In genomic region chr9:113416149-113416726, GRCh38 we compare ENCODE assay signal across 12 cellular contexts. TPM values are rescaled to one million over a fixed set of nuclear protein-coding genes. Genes with fewer than 3 reads are reported as not detected.
A peak's percentile ranks its signal among the peaks of the same experiment; 100 is the strongest.
DNase-seq lines count a peak whose midpoint lies in the region; ATAC-seq, FAIRE-seq and TF ChIP-seq lines count a peak whose summit lies in the region.
"Had no signal": no experiment of that assay in that cellular context is flagged by ENCODE, and none has a peak within 500 bp of the region (broad histone marks: within the 10 kb centered on the region; RNA-seq: fewer than 3 reads in every experiment).

No MANE protein-coding gene starts in this region.

- TF ChIP-seq POLR2A in K562 (conservative IDR thresholded peaks at IDR 0.05) = no peak

- no peaks in the 10 kb centered on the region for H3K9me3 ChIP-seq in K562 (replicated peaks; ENCODE audit: control insufficient read depth, insufficient read depth, low read depth, low read length)

- H3K4me1 Mint-ChIP-seq in activated CD4-positive, alpha-beta memory T cell treated with anti-CD3 and anti-CD28 coated beads for 36 hours (ENCODE audit: low read depth) = peaks cover 7% of the 10 kb centered on the region
- H3K4me1 Mint-ChIP-seq: stimulated activated naive CD8-positive, alpha-beta T cell treated with anti-CD3 and anti-CD28 coated beads, Interleukin-15, amount 100 ng/mL, for 72 hours had no signal

- no peaks in the 10 kb centered on the region for H3K79me2 ChIP-seq in K562 (ENCODE audit: control insufficient read depth, insufficient read depth, low read length)
- H3K79me2 ChIP-seq: parathyroid adenoma had no signal

- no peaks in the 10 kb centered on the region for H3K27me3 ChIP-seq in K562 (ENCODE audit: control insufficient read depth in 2 of 2, insufficient read depth in 2 of 2, low read length in 2 of 2)

- H3K27ac ChIP-seq in K562 (ENCODE audit: extremely low read depth, low read depth, low read length) = no peak overlapping the region
- H3K27ac ChIP-seq: parathyroid adenoma had no signal

- H3K36me3 Mint-ChIP-seq in activated CD4-positive, alpha-beta memory T cell treated with anti-CD3 and anti-CD28 coated beads for 36 hours = no peaks in the 10 kb centered on the region

- peak; percentile 65 for DNase-seq in GM13976 (ENCODE audit: low spot score)
- DNase-seq in K562 (ENCODE audit: extremely low read depth in 1 of 4, low spot score in 3 of 4) = peak in 1 of 4 experiments; percentile 20
- DNase-seq in DMS153 (lab: John Stamatoyannopoulos, UW) = no peak
- DNase-seq in activated CD4-positive, alpha-beta memory T cell treated with anti-CD3 and anti-CD28 coated beads for 36 hours = no peak
- no peak for DNase-seq in activated naive CD4-positive, alpha-beta T cell treated with Interleukin-2 at 50 U/mL for 16 hours
- no peak for DNase-seq in HPDE6-E6E7 (ENCODE audit: extremely low spot score)
- DNase-seq: amniotic stem cell; glutamatergic neuron; stimulated activated naive CD8-positive, alpha-beta T cell treated with anti-CD3 and anti-CD28 coated beads, Interleukin-15, amount 100 ng/mL, for 72 hours had no signal

- TF ChIP-seq EP300 in K562 (IDR thresholded peaks at IDR 0.05; ENCODE audit: low read length) = no peak

- H3K4me2 ChIP-seq in K562 (ENCODE audit: insufficient read depth, low read length) = no peak overlapping the region

- H3K36me3 ChIP-seq in K562 (ENCODE audit: control insufficient read depth, insufficient read depth, low read length) = no peaks in the 10 kb centered on the region

- H2AFZ ChIP-seq in K562 (ENCODE audit: low read depth, low read length) = peak overlapping the region; percentile 77
- H2AFZ ChIP-seq: parathyroid adenoma had no signal

- no peak overlapping the region for H3K4me3 Mint-ChIP-seq in activated CD4-positive, alpha-beta memory T cell treated with anti-CD3 and anti-CD28 coated beads for 36 hours
- H3K4me3 Mint-ChIP-seq: stimulated activated naive CD8-positive, alpha-beta T cell treated with anti-CD3 and anti-CD28 coated beads, Interleukin-15, amount 100 ng/mL, for 72 hours had no signal

- peak; percentile 91 for ATAC-seq in GM21360 (IDR thresholded peaks at IDR 0.05; ENCODE audit: unreplicated experiment)
- ATAC-seq in HG03139 (IDR thresholded peaks at IDR 0.05; ENCODE audit: unreplicated experiment) = peak; percentile 92
- ATAC-seq in K562 = peak; percentile 63
- ATAC-seq: stimulated activated naive CD8-positive, alpha-beta T cell treated with anti-CD3 and anti-CD28 coated beads, Interleukin-15, amount 100 ng/mL, for 72 hours had no signal

- POLR2A ChIA-PET in K562 (lab: Yijun Ruan, JAX) = interaction anchor here (1.2 kb wide), 1 partner anchor 39 kb away, joined by 3 read pairs; no protein-coding TSS in a partner anchor
- POLR2A ChIA-PET in activated CD4-positive, alpha-beta memory T cell treated with anti-CD3 and anti-CD28 coated beads for 36 hours (lab: Charles Lee) = no interaction called here

- CTCF ChIA-PET in K562 (lab: Yijun Ruan, JAX; ENCODE audit: low intra/inter-chr PET ratio) = no interaction called here
- CTCF ChIA-PET in activated CD4-positive, alpha-beta memory T cell treated with anti-CD3 and anti-CD28 coated beads for 36 hours (lab: Charles Lee) = interaction anchor here (1.3 kb wide), 1 partner anchor 239 kb away, joined by 4 read pairs; no protein-coding TSS in a partner anchor

- H3K4me3 ChIP-seq in K562 = no peak overlapping the region

- WGBS in K562 (ENCODE audit: insufficient coverage, low coverage, missing lambda C conversion rate) = 34% methylated on average over 3 of the region's 3 CpGs

- no peak overlapping the region for H3K9ac ChIP-seq in K562 (ENCODE audit: insufficient read depth in 1 of 2, low read depth in 2 of 2, low read length in 2 of 2)
- H3K9ac ChIP-seq: parathyroid adenoma had no signal

- no peaks in the 10 kb centered on the region for H4K20me1 ChIP-seq in K562 (replicated peaks; ENCODE audit: control insufficient read depth, insufficient read depth, low read length)

- no peaks in the 10 kb centered on the region for H3K27me3 Mint-ChIP-seq in activated CD4-positive, alpha-beta memory T cell treated with anti-CD3 and anti-CD28 coated beads for 36 hours
- H3K27me3 Mint-ChIP-seq: stimulated activated naive CD8-positive, alpha-beta T cell treated with anti-CD3 and anti-CD28 coated beads, Interleukin-15, amount 100 ng/mL, for 72 hours had no signal

- H3K4me1 ChIP-seq in K562 (replicated peaks in 1 of 2; ENCODE audit: control insufficient read depth in 2 of 2, insufficient read depth in 2 of 2, low read length in 2 of 2) = peaks cover 5 to 6% of the 10 kb centered on the region in 2 experiments; a peak in 2 of 5 replicates
- H3K4me1 ChIP-seq: parathyroid adenoma had no signal

- TF ChIP-seq RAD21 in K562 (CRISPR knock-in tag; conservative IDR thresholded peaks at IDR 0.05 in 1 of 2, IDR thresholded peaks at IDR 0.05 in 1 of 2) = no peak

- no peak overlapping the region for H3K27ac Mint-ChIP-seq in activated CD4-positive, alpha-beta memory T cell treated with anti-CD3 and anti-CD28 coated beads for 36 hours
- H3K27ac Mint-ChIP-seq: stimulated activated naive CD8-positive, alpha-beta T cell treated with anti-CD3 and anti-CD28 coated beads, Interleukin-15, amount 100 ng/mL, for 72 hours had no signal

- H3K9me1 ChIP-seq in K562 (ENCODE audit: control insufficient read depth, insufficient read depth, low read length) = no peaks in the 10 kb centered on the region

- intact Hi-C loops in K562 (cut with micrococcal nuclease) = no loop called here
- intact Hi-C loops in activated CD4-positive, alpha-beta memory T cell treated with anti-CD3 and anti-CD28 coated beads for 36 hours (cut with micrococcal nuclease) = no loop called here

- FAIRE-seq in K562 (lab: Jason Lieb, UNC) = peak; percentile 35

- TF ChIP-seq CTCF in GM13976 (IDR thresholded peaks at IDR 0.05; ENCODE audit: borderline replicate concordance, control extremely low read depth, extremely low read depth, insufficient read depth, missing control alignments) (no peak), K562 (IDR thresholded peaks at IDR 0.05 in 2 of 3, conservative IDR thresholded peaks at IDR 0.05 in 1 of 3; ENCODE audit: insufficient read depth in 2 of 3, low read depth in 1 of 3, low read length in 3 of 3) (no peak)

- BruUV-seq in K562 (replicated peaks; lab: Mats Ljungman, UMichigan) = no TSS peak

- no peaks in the 10 kb centered on the region for H3K9me3 Mint-ChIP-seq in activated CD4-positive, alpha-beta memory T cell treated with anti-CD3 and anti-CD28 coated beads for 36 hours
- H3K9me3 Mint-ChIP-seq: stimulated activated naive CD8-positive, alpha-beta T cell treated with anti-CD3 and anti-CD28 coated beads, Interleukin-15, amount 100 ng/mL, for 72 hours had no signal

- in situ Hi-C loops in GM13976 (cut with MboI; ENCODE audit: low sequenced_read_pairs, unreplicated experiment) (no loop called here), K562 (cut with MboI) (no loop called here)

RNA-seq across cellular contexts. Expression of gene C9orf43, which starts 5.7 kb away (rescaled TPM):
- 0.81 and 1.0 TPM in 2 replicates for total RNA-seq in K562 (2011; cell fraction: chromatin; rRNA removed; ENCODE audit: low replicate concordance)
- total RNA-seq in K562 (2011; cell fraction: nucleolus; rRNA removed) = 0.66 and 0.83 TPM in 2 replicates
- 1.4 and 3.1 TPM in 2 replicates for total RNA-seq in K562 (2011; cell fraction: nucleoplasm; rRNA removed)
- total RNA-seq in K562 (2014; rRNA removed) = 0.27 and 0.49 TPM in 2 replicates
- 0.29 and 0.33 TPM in 2 replicates for total RNA-seq in K562 (2014; rRNA removed; fragmentation: Illumina TruSeq; extraction: Trizol)
- 0.38 and 0.58 TPM in 2 replicates for total RNA-seq in K562 (2015; rRNA removed; fragmentation: Illumina TruSeq; extraction: Trizol)
- 0.27 and 0.63 TPM in 2 replicates for total RNA-seq in K562 (2021)
- polyA plus RNA-seq in K562 (2011; rRNA removed) = 0.19 and 0.33 TPM in 2 replicates
- 0.12 and 0.27 TPM in 2 replicates for polyA plus RNA-seq in K562 (2011; cell fraction: cytosol; rRNA removed)
- 0.18 and 0.32 TPM in 2 replicates for polyA plus RNA-seq in K562 (2011; cell fraction: nucleus; rRNA removed)
- 0.18 and 0.44 TPM in 2 replicates for polyA plus RNA-seq in K562 (2012)
- polyA plus RNA-seq in K562 (2014; fragmentation: Illumina TruSeq; extraction: Trizol) = 0.28 and 0.48 TPM in 2 replicates
- under 1 TPM; 0.21 to 0.31 TPM for polyA plus RNA-seq in K562 (2014; fragmentation: Nextera tagmentation; extraction: Ambion mirVana)
- polyA plus RNA-seq in K562 (2014; rRNA removed) = 0.45 and 1.1 TPM in 2 replicates
- polyA minus RNA-seq in K562 (2011; rRNA and poly(A)+ RNA removed) = 0.72 and 0.74 TPM in 2 replicates
- not detected in 2 replicates for polyA minus RNA-seq in K562 (2011; cell fraction: cytosol; rRNA and poly(A)+ RNA removed)
- 0.81 and 0.89 TPM in 2 replicates for polyA minus RNA-seq in K562 (2011; cell fraction: nucleus; rRNA and poly(A)+ RNA removed)
- total RNA-seq in activated CD4-positive, alpha-beta memory T cell treated with anti-CD3 and anti-CD28 coated beads for 36 hours = under 1 TPM; 0.65 to 0.81 TPM

RNA-seq across cellular contexts. Expression of gene POLE3, which starts 5.8 kb away (rescaled TPM):
- 30.9 and 38.3 TPM in 2 replicates for total RNA-seq in K562 (2011; cell fraction: chromatin; rRNA removed; ENCODE audit: low replicate concordance)
- total RNA-seq in K562 (2011; cell fraction: nucleolus; rRNA removed) = 28.6 and 39.2 TPM in 2 replicates
- total RNA-seq in K562 (2011; cell fraction: nucleoplasm; rRNA removed) = 44.4 and 64.5 TPM in 2 replicates
- 96.6 and 116 TPM in 2 replicates for total RNA-seq in K562 (2014; rRNA removed)
- 124 and 137 TPM in 2 replicates for total RNA-seq in K562 (2014; rRNA removed; fragmentation: Illumina TruSeq; extraction: Trizol)
- total RNA-seq in K562 (2015; rRNA removed; fragmentation: Illumina TruSeq; extraction: Trizol) = 148 and 155 TPM in 2 replicates
- total RNA-seq in K562 (2021) = 91.5 and 95.7 TPM in 2 replicates
- polyA plus RNA-seq in K562 (2011; rRNA removed) = 116 and 163 TPM in 2 replicates
- polyA plus RNA-seq in K562 (2011; cell fraction: cytosol; rRNA removed) = 85.5 and 134 TPM in 2 replicates
- polyA plus RNA-seq in K562 (2011; cell fraction: nucleus; rRNA removed) = 69.3 and 73.0 TPM in 2 replicates
- 75.7 and 93.0 TPM in 2 replicates for polyA plus RNA-seq in K562 (2012)
- 159 and 179 TPM in 2 replicates for polyA plus RNA-seq in K562 (2014; fragmentation: Illumina TruSeq; extraction: Trizol)
- polyA plus RNA-seq in K562 (2014; fragmentation: Nextera tagmentation; extraction: Ambion mirVana) = 100 to 1,000 TPM in 1 of 2 experiments, 10 to 100 TPM in 1; 52.6 to 110 TPM
- 102 and 115 TPM in 2 replicates for polyA plus RNA-seq in K562 (2014; rRNA removed)
- polyA minus RNA-seq in K562 (2011; rRNA and poly(A)+ RNA removed) = 78.4 and 89.9 TPM in 2 replicates
- 24.5 and 35.2 TPM in 2 replicates for polyA minus RNA-seq in K562 (2011; cell fraction: cytosol; rRNA and poly(A)+ RNA removed)
- 11.8 and 21.7 TPM in 2 replicates for polyA minus RNA-seq in K562 (2011; cell fraction: nucleus; rRNA and poly(A)+ RNA removed)
- 10 to 100 TPM; 44.3 to 45.0 TPM for total RNA-seq in activated CD4-positive, alpha-beta memory T cell treated with anti-CD3 and anti-CD28 coated beads for 36 hours

RNA-seq across cellular contexts. Expression of gene ALAD, which starts 15.2 kb away (rescaled TPM):
- 27.4 and 37.9 TPM in 2 replicates for total RNA-seq in K562 (2011; cell fraction: chromatin; rRNA removed; ENCODE audit: low replicate concordance)
- 14.2 and 19.7 TPM in 2 replicates for total RNA-seq in K562 (2011; cell fraction: nucleolus; rRNA removed)
- total RNA-seq in K562 (2011; cell fraction: nucleoplasm; rRNA removed) = 22.7 and 30.5 TPM in 2 replicates
- total RNA-seq in K562 (2014; rRNA removed) = 6.8 and 7.4 TPM in 2 replicates
- total RNA-seq in K562 (2014; rRNA removed; fragmentation: Illumina TruSeq; extraction: Trizol) = 5.6 and 6.5 TPM in 2 replicates
- total RNA-seq in K562 (2015; rRNA removed; fragmentation: Illumina TruSeq; extraction: Trizol) = 10.8 and 11.4 TPM in 2 replicates
- 10.8 and 11.4 TPM in 2 replicates for total RNA-seq in K562 (2021)
- polyA plus RNA-seq in K562 (2011; rRNA removed) = 6.1 and 7.4 TPM in 2 replicates
- 4.6 and 4.7 TPM in 2 replicates for polyA plus RNA-seq in K562 (2011; cell fraction: cytosol; rRNA removed)
- polyA plus RNA-seq in K562 (2011; cell fraction: nucleus; rRNA removed) = 24.7 and 38.2 TPM in 2 replicates
- polyA plus RNA-seq in K562 (2012) = 17.4 and 28.3 TPM in 2 replicates
- polyA plus RNA-seq in K562 (2014; fragmentation: Illumina TruSeq; extraction: Trizol) = 12.7 and 12.8 TPM in 2 replicates
- 1 to 10 TPM; 1.3 to 2.3 TPM for polyA plus RNA-seq in K562 (2014; fragmentation: Nextera tagmentation; extraction: Ambion mirVana)
- 9.8 and 10.5 TPM in 2 replicates for polyA plus RNA-seq in K562 (2014; rRNA removed)
- 5.9 and 6.0 TPM in 2 replicates for polyA minus RNA-seq in K562 (2011; rRNA and poly(A)+ RNA removed)
- polyA minus RNA-seq in K562 (2011; cell fraction: cytosol; rRNA and poly(A)+ RNA removed) = 2.7 and 3.3 TPM in 2 replicates
- 10.2 and 13.0 TPM in 2 replicates for polyA minus RNA-seq in K562 (2011; cell fraction: nucleus; rRNA and poly(A)+ RNA removed)
- total RNA-seq in activated CD4-positive, alpha-beta memory T cell treated with anti-CD3 and anti-CD28 coated beads for 36 hours = 10 to 100 TPM; 21.4 to 22.9 TPM

RNA-seq across cellular contexts. Expression of gene HDHD3, which starts 39.5 kb away (rescaled TPM):
- total RNA-seq in K562 (2011; cell fraction: chromatin; rRNA removed; ENCODE audit: low replicate concordance) = 7.1 and 22.9 TPM in 2 replicates
- 30.4 and 30.7 TPM in 2 replicates for total RNA-seq in K562 (2011; cell fraction: nucleolus; rRNA removed)
- 16.3 and 16.9 TPM in 2 replicates for total RNA-seq in K562 (2011; cell fraction: nucleoplasm; rRNA removed)
- 13.8 and 20.4 TPM in 2 replicates for total RNA-seq in K562 (2014; rRNA removed)
- 4.4 and 5.0 TPM in 2 replicates for total RNA-seq in K562 (2014; rRNA removed; fragmentation: Illumina TruSeq; extraction: Trizol)
- 12.5 and 14.4 TPM in 2 replicates for total RNA-seq in K562 (2015; rRNA removed; fragmentation: Illumina TruSeq; extraction: Trizol)
- 15.7 TPM in 2 replicates for total RNA-seq in K562 (2021)
- 10.7 and 10.9 TPM in 2 replicates for polyA plus RNA-seq in K562 (2011; rRNA removed)
- polyA plus RNA-seq in K562 (2011; cell fraction: cytosol; rRNA removed) = 12.8 and 21.8 TPM in 2 replicates
- polyA plus RNA-seq in K562 (2011; cell fraction: nucleus; rRNA removed) = 9.5 and 19.5 TPM in 2 replicates
- polyA plus RNA-seq in K562 (2012) = 14.3 and 24.3 TPM in 2 replicates
- 10.1 and 12.9 TPM in 2 replicates for polyA plus RNA-seq in K562 (2014; fragmentation: Illumina TruSeq; extraction: Trizol)
- 1 to 10 TPM; 1.1 to 2.0 TPM for polyA plus RNA-seq in K562 (2014; fragmentation: Nextera tagmentation; extraction: Ambion mirVana)
- polyA plus RNA-seq in K562 (2014; rRNA removed) = 19.1 and 22.7 TPM in 2 replicates
- 4.6 TPM in 2 replicates for polyA minus RNA-seq in K562 (2011; rRNA and poly(A)+ RNA removed)
- polyA minus RNA-seq in K562 (2011; cell fraction: cytosol; rRNA and poly(A)+ RNA removed) = 4.9 and 5.7 TPM in 2 replicates
- 8.2 and 13.1 TPM in 2 replicates for polyA minus RNA-seq in K562 (2011; cell fraction: nucleus; rRNA and poly(A)+ RNA removed)
- 10 to 100 TPM; 17.2 to 17.7 TPM for total RNA-seq in activated CD4-positive, alpha-beta memory T cell treated with anti-CD3 and anti-CD28 coated beads for 36 hours

RNA-seq across cellular contexts. Expression of gene RGS3, which starts 47.3 kb away (rescaled TPM):
- 1.8 and 5.3 TPM in 2 replicates for total RNA-seq in K562 (2011; cell fraction: chromatin; rRNA removed; ENCODE audit: low replicate concordance)
- 3.2 and 3.3 TPM in 2 replicates for total RNA-seq in K562 (2011; cell fraction: nucleolus; rRNA removed)
- 2.8 and 3.2 TPM in 2 replicates for total RNA-seq in K562 (2011; cell fraction: nucleoplasm; rRNA removed)
- total RNA-seq in K562 (2014; rRNA removed) = 2.2 and 3.1 TPM in 2 replicates
- 0.95 and 1.1 TPM in 2 replicates for total RNA-seq in K562 (2014; rRNA removed; fragmentation: Illumina TruSeq; extraction: Trizol)
- total RNA-seq in K562 (2015; rRNA removed; fragmentation: Illumina TruSeq; extraction: Trizol) = 0.79 and 0.83 TPM in 2 replicates
- total RNA-seq in K562 (2021) = 2.9 and 3.0 TPM in 2 replicates
- polyA plus RNA-seq in K562 (2011; rRNA removed) = 0.65 and 0.67 TPM in 2 replicates
- 0.66 and 0.88 TPM in 2 replicates for polyA plus RNA-seq in K562 (2011; cell fraction: cytosol; rRNA removed)
- 0.83 and 2.0 TPM in 2 replicates for polyA plus RNA-seq in K562 (2011; cell fraction: nucleus; rRNA removed)
- polyA plus RNA-seq in K562 (2012) = 1.9 and 18.5 TPM in 2 replicates
- 2.1 TPM in 2 replicates for polyA plus RNA-seq in K562 (2014; fragmentation: Illumina TruSeq; extraction: Trizol)
- under 1 TPM; 0.08 to 0.15 TPM for polyA plus RNA-seq in K562 (2014; fragmentation: Nextera tagmentation; extraction: Ambion mirVana)
- 1.7 TPM in 2 replicates for polyA plus RNA-seq in K562 (2014; rRNA removed)
- 0.27 and 0.81 TPM in 2 replicates for polyA minus RNA-seq in K562 (2011; rRNA and poly(A)+ RNA removed)
- polyA minus RNA-seq in K562 (2011; cell fraction: cytosol; rRNA and poly(A)+ RNA removed) = 0.95 and 2.0 TPM in 2 replicates
- polyA minus RNA-seq in K562 (2011; cell fraction: nucleus; rRNA and poly(A)+ RNA removed) = 1.4 and 1.9 TPM in 2 replicates
- total RNA-seq in activated CD4-positive, alpha-beta memory T cell treated with anti-CD3 and anti-CD28 coated beads for 36 hours = 10 to 100 TPM; 54.4 to 57.7 TPM
